In the genomic region with DNA sequence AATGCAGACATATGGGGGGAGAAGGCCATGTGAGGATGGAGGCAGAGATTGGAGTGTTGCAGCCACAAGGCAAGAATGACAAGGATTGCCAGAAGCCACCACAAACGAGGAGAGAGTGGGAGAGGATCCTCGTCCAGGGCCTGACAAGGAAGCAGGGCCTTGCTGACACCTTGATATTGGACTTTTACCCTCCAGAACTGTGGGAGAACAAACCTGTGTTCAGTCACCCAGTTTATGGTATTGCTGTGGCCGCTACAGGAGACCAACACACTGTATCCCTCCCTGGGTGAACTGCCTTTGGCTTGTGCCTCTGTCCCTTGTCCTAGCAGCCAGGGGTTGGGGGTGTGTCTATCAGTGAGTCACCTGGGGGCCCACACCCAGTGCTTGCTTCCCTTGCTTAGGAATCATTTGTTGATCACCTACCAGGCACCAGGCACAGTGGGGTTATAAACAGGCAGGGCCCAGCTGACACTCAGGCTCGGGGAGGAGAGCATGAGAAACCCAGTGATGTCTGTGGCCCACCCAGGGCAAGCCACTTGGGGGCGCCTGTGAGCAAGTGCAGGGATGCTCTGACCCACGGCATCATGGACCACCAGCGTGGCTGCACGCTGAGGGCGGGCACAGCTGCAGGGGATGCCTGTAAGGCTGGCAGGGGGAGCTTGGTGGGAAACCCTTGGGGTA, we compare ENCODE assay signal across 1 cellular context.
A peak's percentile ranks its signal among the peaks of the same experiment; 100 is the strongest.
TF ChIP-seq lines count a peak whose summit lies in the region.

No MANE protein-coding gene starts in this region.

TF ChIP-seq in HepG2, 621 proteins besides CTCF, POLR2A, EP300 and RAD21 (continued from another document and continues in another):
- TF ChIP-seq STAT5B (CRISPR knock-in tag; IDR thresholded peaks at IDR 0.05) (no peak), MAFK (conservative IDR thresholded peaks at IDR 0.05 in 1 of 2, IDR thresholded peaks at IDR 0.05 in 1 of 2; ENCODE audit: low read length in 2 of 2) (no peak), ZNF788 (CRISPR knock-in tag; IDR thresholded peaks at IDR 0.05; ENCODE audit: borderline replicate concordance) (no peak; the same call in 1 of the 2 replicates), CAMTA2 (CRISPR knock-in tag; IDR thresholded peaks at IDR 0.05; ENCODE audit: borderline replicate concordance) (no peak), ZNF274 (CRISPR knock-in tag; IDR thresholded peaks at IDR 0.05) (0 out of 2 replicates have a peak, but pooled peaks have one; percentile 24), MYC (CRISPR knock-in tag; IDR thresholded peaks at IDR 0.05; ENCODE audit: borderline replicate concordance) (peak; percentile 19; the same call in 1 of the 2 replicates), ZSCAN20 (CRISPR knock-in tag; IDR thresholded peaks at IDR 0.05; ENCODE audit: borderline replicate concordance) (no peak), MYPOP (CRISPR knock-in tag; IDR thresholded peaks at IDR 0.05) (no peak), ZNF234 (CRISPR knock-in tag; conservative IDR thresholded peaks at IDR 0.05) (no peak), GABPB1 (CRISPR knock-in tag; IDR thresholded peaks at IDR 0.05) (peak; percentile 34; the same call in 1 of the 2 replicates), MEIS1 (CRISPR knock-in tag; IDR thresholded peaks at IDR 0.05; ENCODE audit: borderline replicate concordance) (no peak), ZGPAT (CRISPR knock-in tag; IDR thresholded peaks at IDR 0.05) (no peak), SP140L (CRISPR knock-in tag; IDR thresholded peaks at IDR 0.05; ENCODE audit: borderline replicate concordance) (no peak), ZFP37 (CRISPR knock-in tag; IDR thresholded peaks at IDR 0.05; ENCODE audit: borderline replicate concordance) (no peak), ZNF563 (CRISPR knock-in tag; IDR thresholded peaks at IDR 0.05) (no peak), GLMP (CRISPR knock-in tag; IDR thresholded peaks at IDR 0.05; ENCODE audit: borderline replicate concordance) (no peak), ZFP41 (CRISPR knock-in tag; IDR thresholded peaks at IDR 0.05; ENCODE audit: borderline replicate concordance) (no peak), NFKBIZ (CRISPR knock-in tag; IDR thresholded peaks at IDR 0.05) (no peak), KLF16 (CRISPR knock-in tag; IDR thresholded peaks at IDR 0.05) (no peak), ATF7-NPFF (CRISPR knock-in tag; IDR thresholded peaks at IDR 0.05; ENCODE audit: low read depth) (no peak), PRDM4 (CRISPR knock-in tag; IDR thresholded peaks at IDR 0.05; ENCODE audit: borderline replicate concordance) (no peak), ETV5 (CRISPR knock-in tag; IDR thresholded peaks at IDR 0.05; ENCODE audit: borderline replicate concordance) (no peak), KLF12 (CRISPR knock-in tag; IDR thresholded peaks at IDR 0.05; ENCODE audit: borderline replicate concordance) (no peak), ZNF501 (CRISPR knock-in tag; IDR thresholded peaks at IDR 0.05) (no peak), ZNF569 (CRISPR knock-in tag; IDR thresholded peaks at IDR 0.05; ENCODE audit: borderline replicate concordance) (no peak), RFX5 (IDR thresholded peaks at IDR 0.05; ENCODE audit: low read depth, low read length) (no peak), NR2C2 (CRISPR knock-in tag; IDR thresholded peaks at IDR 0.05; ENCODE audit: borderline replicate concordance) (no peak), HBP1 (CRISPR knock-in tag; IDR thresholded peaks at IDR 0.05; ENCODE audit: low read depth) (no peak), LRRFIP1 (CRISPR knock-in tag; conservative IDR thresholded peaks at IDR 0.05) (no peak), KAT8 (CRISPR knock-in tag; IDR thresholded peaks at IDR 0.05) (no peak), FOXA1 (IDR thresholded peaks at IDR 0.05) (no peak), FOXA1 (CRISPR knock-in tag; IDR thresholded peaks at IDR 0.05) (no peak), PRDM15 (CRISPR knock-in tag; IDR thresholded peaks at IDR 0.05) (no peak)
- TF ChIP-seq, protein P1, sequence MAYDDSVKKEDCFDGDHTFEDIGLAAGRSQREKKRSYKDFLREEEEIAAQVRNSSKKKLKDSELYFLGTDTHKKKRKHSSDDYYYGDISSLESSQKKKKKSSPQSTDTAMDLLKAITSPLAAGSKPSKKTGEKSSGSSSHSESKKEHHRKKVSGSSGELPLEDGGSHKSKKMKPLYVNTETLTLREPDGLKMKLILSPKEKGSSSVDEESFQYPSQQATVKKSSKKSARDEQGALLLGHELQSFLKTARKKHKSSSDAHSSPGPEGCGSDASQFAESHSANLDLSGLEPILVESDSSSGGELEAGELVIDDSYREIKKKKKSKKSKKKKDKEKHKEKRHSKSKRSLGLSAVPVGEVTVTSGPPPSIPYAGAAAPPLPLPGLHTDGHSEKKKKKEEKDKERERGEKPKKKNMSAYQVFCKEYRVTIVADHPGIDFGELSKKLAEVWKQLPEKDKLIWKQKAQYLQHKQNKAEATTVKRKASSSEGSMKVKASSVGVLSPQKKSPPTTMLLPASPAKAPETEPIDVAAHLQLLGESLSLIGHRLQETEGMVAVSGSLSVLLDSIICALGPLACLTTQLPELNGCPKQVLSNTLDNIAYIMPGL (CRISPR knock-in tag; IDR thresholded peaks at IDR 0.05; ENCODE audit: borderline replicate concordance in 1 of 2, low read depth in 1 of 2), result peak in 1 of 2 experiments; percentile 40; a peak in 1 of 4 replicates
- TF ChIP-seq, protein P2, sequence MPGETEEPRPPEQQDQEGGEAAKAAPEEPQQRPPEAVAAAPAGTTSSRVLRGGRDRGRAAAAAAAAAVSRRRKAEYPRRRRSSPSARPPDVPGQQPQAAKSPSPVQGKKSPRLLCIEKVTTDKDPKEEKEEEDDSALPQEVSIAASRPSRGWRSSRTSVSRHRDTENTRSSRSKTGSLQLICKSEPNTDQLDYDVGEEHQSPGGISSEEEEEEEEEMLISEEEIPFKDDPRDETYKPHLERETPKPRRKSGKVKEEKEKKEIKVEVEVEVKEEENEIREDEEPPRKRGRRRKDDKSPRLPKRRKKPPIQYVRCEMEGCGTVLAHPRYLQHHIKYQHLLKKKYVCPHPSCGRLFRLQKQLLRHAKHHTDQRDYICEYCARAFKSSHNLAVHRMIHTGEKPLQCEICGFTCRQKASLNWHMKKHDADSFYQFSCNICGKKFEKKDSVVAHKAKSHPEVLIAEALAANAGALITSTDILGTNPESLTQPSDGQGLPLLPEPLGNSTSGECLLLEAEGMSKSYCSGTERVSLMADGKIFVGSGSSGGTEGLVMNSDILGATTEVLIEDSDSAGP (CRISPR knock-in tag; IDR thresholded peaks at IDR 0.05; ENCODE audit: borderline replicate concordance), result peak; percentile 41; the same call in 1 of the 2 replicates
- TF ChIP-seq, protein P3, sequence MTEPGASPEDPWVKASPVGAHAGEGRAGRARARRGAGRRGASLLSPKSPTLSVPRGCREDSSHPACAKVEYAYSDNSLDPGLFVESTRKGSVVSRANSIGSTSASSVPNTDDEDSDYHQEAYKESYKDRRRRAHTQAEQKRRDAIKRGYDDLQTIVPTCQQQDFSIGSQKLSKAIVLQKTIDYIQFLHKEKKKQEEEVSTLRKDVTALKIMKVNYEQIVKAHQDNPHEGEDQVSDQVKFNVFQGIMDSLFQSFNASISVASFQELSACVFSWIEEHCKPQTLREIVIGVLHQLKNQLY (CRISPR knock-in tag; IDR thresholded peaks at IDR 0.05), result no peak
